In genomic region chr13:49042476-49042875, GRCh38 we compare ENCODE assay signal across 25 cellular contexts.
DNase-seq lines count a peak whose midpoint lies in the region; ATAC-seq and TF ChIP-seq lines count a peak whose summit lies in the region.
"Had no signal": no experiment of that assay in that cellular context is flagged by ENCODE, and none has a peak within 500 bp of the region (broad histone marks: within the 10 kb centered on the region; RNA-seq: fewer than 3 reads in every experiment).

No MANE protein-coding gene starts in this region.

- H3K4me3 ChIP-seq in GM23248 (no peak overlapping the region), astrocyte of the cerebellum (ENCODE audit: low read depth, low read length) (no peak overlapping the region), fibroblast of pulmonary artery (replicated peaks; ENCODE audit: low read depth, low read length) (no peak overlapping the region)
- no peak overlapping the region for H3K4me3 ChIP-seq in CD8-positive, alpha-beta memory T cell (ENCODE audit: low read length)
- H3K4me3 ChIP-seq: GM12878, K562, SK-N-MC had no signal

- no peaks in the 10 kb centered on the region for H3K36me3 ChIP-seq in GM23248 (ENCODE audit: low read depth)
- no peaks in the 10 kb centered on the region for H3K36me3 ChIP-seq in CD8-positive, alpha-beta memory T cell (ENCODE audit: insufficient read depth, low read length)

- H3K36me3 Mint-ChIP-seq in CD8-positive, alpha-beta memory T cell, result peaks cover 11 to 22% (median 11%) of the 10 kb centered on the region in 3 donors

- H3K4me3 Mint-ChIP-seq in CD8-positive, alpha-beta memory T cell, result no peak overlapping the region

- peak overlapping the region in 1 of 8 donors; percentile 12 for H3K27ac Mint-ChIP-seq in CD8-positive, alpha-beta memory T cell

- in situ Hi-C loops in GM23248 (cut with MboI), result no loop called here
- in situ Hi-C loops in astrocyte of the cerebellum (cut with HindIII; ENCODE audit: low sequenced_read_pairs), result no loop called here

- TF ChIP-seq CTCF in astrocyte of the cerebellum (IDR thresholded peaks at IDR 0.05; ENCODE audit: low read depth, low read length, missing control alignments) (no peak), fibroblast of pulmonary artery (IDR thresholded peaks at IDR 0.05; ENCODE audit: low read length, missing control alignments) (no peak)

- POLR2A ChIA-PET in CD8-positive, alpha-beta memory T cell (lab: Charles Lee), result no interaction called here

- H3K27ac ChIP-seq in GM23248, result no peak overlapping the region
- H3K27ac ChIP-seq in CD8-positive, alpha-beta memory T cell (ENCODE audit: low read depth, low read length), result no peak overlapping the region
- H3K27ac ChIP-seq: SK-N-MC had no signal

- CTCF ChIA-PET in CD8-positive, alpha-beta memory T cell (lab: Charles Lee), result interaction anchor here (1.3 kb wide), 1 partner anchor 22 kb away, joined by 3 read pairs; no protein-coding TSS in a partner anchor

- no peaks in the 10 kb centered on the region for H3K27me3 ChIP-seq in GM23248 (replicated peaks; ENCODE audit: insufficient read depth)
- no peaks in the 10 kb centered on the region for H3K27me3 ChIP-seq in CD8-positive, alpha-beta memory T cell (ENCODE audit: insufficient read depth, low read length, poor library complexity, severe bottlenecking)

- H3K9me3 ChIP-seq in GM23248 (ENCODE audit: low read depth), result no peaks in the 10 kb centered on the region
- no peaks in the 10 kb centered on the region for H3K9me3 ChIP-seq in CD8-positive, alpha-beta memory T cell (ENCODE audit: low read length)

- no peak overlapping the region for H2AFZ ChIP-seq in GM23248

- no peaks in the 10 kb centered on the region for H3K27me3 Mint-ChIP-seq in CD8-positive, alpha-beta memory T cell

- WGBS in GM23248 (ENCODE audit: low coverage in 1 of 2, low lambda C conversion rate in 2 of 2, missing lambda C conversion rate in 2 of 2), 2 experiments, result 93 to 100% methylated on average over 2 of the region's 2 CpGs

- H3K4me1 Mint-ChIP-seq in CD8-positive, alpha-beta memory T cell, result peaks cover 9 to 23% (median 10%) of the 10 kb centered on the region in 3 donors

- H3F3A ChIP-seq in GM23248 (ENCODE audit: insufficient read depth), result peaks cover 20% of the 10 kb centered on the region

- H3K4me2 ChIP-seq in GM23248 (ENCODE audit: unreplicated experiment), result no peak overlapping the region

- H3K79me2 ChIP-seq in GM23248 (ENCODE audit: insufficient read depth), result peaks cover 57% of the 10 kb centered on the region

- DNase-seq in GM23248 (peak; percentile 37), astrocyte of the cerebellum (ENCODE audit: low read depth) (peak; percentile 13), fibroblast of pulmonary artery (ENCODE audit: low read depth) (peak; percentile 42), renal cortical epithelial cell (ENCODE audit: low read depth) (peak; percentile 30), Kasumi-1 (lab: John Stamatoyannopoulos, UW) (no peak)
- DNase-seq in activated naive CD4-positive, alpha-beta T cell treated with anti-CD3 and anti-CD28 coated beads, Interleukin-2, amount 50 U/mL, for 16 hours, result no peak
- DNase-seq in CD8-positive, alpha-beta memory T cell, result no peak
- DNase-seq: DMS153, GDM1, GOT3, MV-4-11, NCI-H1105, NCI-H1436 treated with DMSO at 0.1 percent for 48 hours, NCI-H187 treated with DMSO at 0.1 percent for 48 hours, NCI-H2107, NCI-H446, NCI-H524 treated with DMSO at 0.1 percent for 48 hours, NCI-H774, SIG-M5 had no signal

- no peaks in the 10 kb centered on the region for H3K9me3 Mint-ChIP-seq in CD8-positive, alpha-beta memory T cell

- H3K9me2 ChIP-seq in GM23248 (ENCODE audit: insufficient read depth), result no peaks in the 10 kb centered on the region

- H3K9ac ChIP-seq in GM23248, result no peak overlapping the region

- ATAC-seq in HG02884 (IDR thresholded peaks at IDR 0.05; ENCODE audit: unreplicated experiment), result no peak
- ATAC-seq: GM12878, HCT116, HepG2, K562 had no signal

- H3K4me1 ChIP-seq in GM23248 (ENCODE audit: insufficient read depth), result peaks cover 25% of the 10 kb centered on the region
- no peaks in the 10 kb centered on the region for H3K4me1 ChIP-seq in CD8-positive, alpha-beta memory T cell (ENCODE audit: insufficient read depth, low read length)

- H4K20me1 ChIP-seq in GM23248 (ENCODE audit: insufficient read depth), result no peaks in the 10 kb centered on the region

Comparison
In these comparisons a context has a peak if more than half of its experiments do, and no peak if none do; other contexts are left out.
1. DNase-seq: peak in GM23248 (single experiment), astrocyte of the cerebellum (single experiment), fibroblast of pulmonary artery (single experiment) and renal cortical epithelial cell (single experiment); none in activated naive CD4-positive, alpha-beta T cell treated with anti-CD3 and anti-CD28 coated beads, Interleukin-2, amount 50 U/mL, for 16 hours (single experiment), Kasumi-1 (0 of 2) and CD8-positive, alpha-beta memory T cell (0 of 5).